26 cellular contexts compared by ENCODE assay signal in the genomic region with DNA sequence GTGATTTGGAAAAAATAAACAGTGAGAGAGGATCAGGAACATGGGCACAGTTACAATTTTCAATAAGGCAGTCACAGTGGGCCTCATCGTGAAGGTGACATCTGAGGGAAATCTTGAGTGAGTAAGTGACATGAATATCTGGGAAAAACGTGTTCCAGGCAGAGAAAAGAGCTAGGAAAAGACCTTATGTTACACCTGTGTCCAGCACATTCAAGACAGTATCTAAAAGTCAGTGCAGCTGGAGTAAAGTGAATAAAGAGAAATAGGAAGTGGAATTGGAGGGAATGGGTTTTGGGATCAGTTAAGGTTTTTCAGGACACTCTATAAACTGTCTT.
"Had no signal": no experiment of that assay in that cellular context is flagged by ENCODE, and none has a peak within 500 bp of the region (broad histone marks: within the 10 kb centered on the region; RNA-seq: fewer than 3 reads in every experiment).

No MANE protein-coding gene starts in this region.

- H3K27me3 Mint-ChIP-seq: brain; naive B cell; stimulated activated naive B cell treated with anti-CD40 and anti-IgM and Interleukin-4, amounts not matched to agents 10 μg/mL and 1 μg/mL and 100 μg/mL, for 72 hours had no signal

- H3K36me3 ChIP-seq: cardiac muscle cell, gastroesophageal sphincter, ovary, suprapubic skin, tibial artery had no signal

- H3K36me3 Mint-ChIP-seq: activated naive CD4-positive, alpha-beta T cell treated with anti-CD3 and anti-CD28 coated beads, Interleukin-2, amount 50 U/mL, for 72 hours; brain; naive B cell; stimulated activated naive B cell treated with anti-CD40 and anti-IgM and Interleukin-4, amounts not matched to agents 10 μg/mL and 1 μg/mL and 100 μg/mL, for 72 hours had no signal

- H3K27ac ChIP-seq: cardiac muscle cell, coronary artery, dorsolateral prefrontal cortex, gastroesophageal sphincter, ovary, psoas muscle, suprapubic skin, tibial artery had no signal

- H3K4me1 ChIP-seq: psoas muscle, suprapubic skin, tibial artery had no signal

- H3K4me3 Mint-ChIP-seq: activated T-cell treated with anti-CD3 and anti-CD28 coated beads, Interleukin-2, amount 50 U/mL, for 72 hours; brain; mesothelial cell of epicardium; naive B cell; stimulated activated naive B cell treated with anti-CD40 and anti-IgM and Interleukin-4, amounts not matched to agents 10 μg/mL and 1 μg/mL and 100 μg/mL, for 72 hours; T-helper 2 cell treated with Interferon-gamma antibody and Interleukin-4, amounts not matched to agents 5 μg/mL and 100 μg/mL, for 36 hours had no signal

- H3K9me3 ChIP-seq: gastroesophageal sphincter, ovary, suprapubic skin had no signal

- ATAC-seq: activated T-cell treated with anti-CD3 and anti-CD28 coated beads, Interleukin-2, amount 50 U/mL, for 72 hours; gastroesophageal sphincter; left colon; psoas muscle; stimulated activated naive B cell treated with anti-CD40 and anti-IgM and Interleukin-4, amounts not matched to agents 10 μg/mL and 1 μg/mL and 100 μg/mL, for 72 hours had no signal

- H3K27me3 ChIP-seq: cardiac muscle cell, dorsolateral prefrontal cortex, gastroesophageal sphincter, ovary, suprapubic skin, tibial artery had no signal

- DNase-seq: activated CD4-positive, alpha-beta T cell treated with anti-CD3 and anti-CD28 coated beads for 4 hours; activated CD4-positive, alpha-beta T cell treated with anti-CD3 and anti-CD28 coated beads, Interleukin-2, amount 50 U/mL, for 4 hours; activated naive CD4-positive, alpha-beta T cell; activated T-cell treated with anti-CD3 and anti-CD28 coated beads for 4 hours; activated T-cell treated with anti-CD3 and anti-CD28 coated beads, Interleukin-2, amount 50 U/mL, for 72 hours; cerebellar nuclear complex; dorsolateral prefrontal cortex; effector memory CD4-positive, alpha-beta T cell; erythroblast; hippocampal formation; left colon; naive B cell; ovary; psoas muscle; stimulated activated CD4-positive, alpha-beta T cell treated with anti-CD3 and anti-CD28 coated beads, Interleukin-15, amount 100 ng/mL, for 24 hours; stimulated activated CD4-positive, alpha-beta T cell treated with anti-CD3 and anti-CD28 coated beads, Interleukin-2, amount 100 ng/mL, for 24 hours; stimulated activated naive B cell treated with anti-CD40 and anti-IgM and Interleukin-4, amounts not matched to agents 10 μg/mL and 1 μg/mL and 100 μg/mL, for 72 hours; tibial artery had no signal

- H3K4me1 Mint-ChIP-seq: naive B cell; stimulated activated naive B cell treated with anti-CD40 and anti-IgM and Interleukin-4, amounts not matched to agents 10 μg/mL and 1 μg/mL and 100 μg/mL, for 72 hours had no signal

- H3K4me3 ChIP-seq: cardiac muscle cell, coronary artery, dorsolateral prefrontal cortex, gastroesophageal sphincter, ovary, psoas muscle, suprapubic skin, tibial artery had no signal

- H3K27ac Mint-ChIP-seq: activated naive CD4-positive, alpha-beta T cell treated with anti-CD3 and anti-CD28 coated beads, Interleukin-2, amount 50 U/mL, for 72 hours; activated T-cell treated with anti-CD3 and anti-CD28 coated beads, Interleukin-2, amount 50 U/mL, for 72 hours; brain; mesothelial cell of epicardium; naive B cell; stimulated activated naive B cell treated with anti-CD40 and anti-IgM and Interleukin-4, amounts not matched to agents 10 μg/mL and 1 μg/mL and 100 μg/mL, for 72 hours; T-helper 2 cell treated with Interferon-gamma antibody and Interleukin-4, amounts not matched to agents 5 μg/mL and 100 μg/mL, for 36 hours had no signal
